Comparison of ENCODE assay signal across 8 cellular contexts in the genomic region with DNA sequence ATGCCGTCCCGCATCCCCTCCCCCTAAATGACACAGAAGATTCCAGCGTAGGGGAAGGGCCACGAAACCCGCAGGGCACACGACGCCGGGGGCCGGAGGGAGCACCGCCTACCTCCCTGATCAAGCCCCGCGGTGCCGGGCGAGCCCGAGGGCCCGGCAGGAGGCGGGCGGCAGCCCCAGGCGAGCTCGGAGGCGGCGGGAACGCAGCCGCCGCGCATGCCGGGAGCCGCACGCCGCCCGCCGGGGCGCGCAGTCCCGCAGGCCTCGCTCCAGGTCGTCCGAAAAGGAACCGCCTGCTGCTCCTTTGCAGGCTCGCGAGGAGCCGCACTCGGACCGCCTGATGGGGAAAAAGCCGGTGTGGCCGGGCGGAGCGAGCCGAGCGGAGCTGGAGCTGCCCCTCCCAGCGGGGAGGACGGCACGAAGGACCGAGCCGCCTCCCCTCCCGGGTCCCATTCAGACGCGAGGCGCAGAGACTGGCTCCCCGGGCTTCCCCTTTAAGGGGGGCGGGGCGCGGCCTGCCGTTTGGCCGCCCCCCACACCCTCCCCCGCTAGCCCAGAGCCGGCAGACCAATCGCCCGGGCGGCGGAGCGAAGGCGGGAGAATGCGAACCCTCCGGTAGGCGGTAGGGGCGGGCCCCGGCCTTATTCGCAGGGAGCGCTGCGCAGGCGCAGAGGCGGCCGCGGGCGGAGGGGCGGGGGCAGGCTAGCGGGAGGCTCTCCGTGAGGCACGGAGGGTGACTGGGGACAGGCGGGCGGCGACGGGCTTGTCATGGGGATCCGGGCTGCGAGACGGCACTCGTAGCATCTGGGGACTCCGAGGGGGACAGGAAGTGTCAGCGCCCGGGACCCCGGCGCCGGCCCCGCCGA. TPM values are rescaled to one million over a fixed set of nuclear protein-coding genes. Genes with fewer than 3 reads are reported as not detected.
DNase-seq lines count a peak whose midpoint lies in the region; ATAC-seq and TF ChIP-seq lines count a peak whose summit lies in the region.

No MANE protein-coding gene starts in this region.

- H3K4me3 ChIP-seq in BLaER1 (peak overlapping the region; percentile 92), coronary artery (peak overlapping the region; percentile 98)

- H3K27me3 ChIP-seq in BLaER1, result no peaks in the 10 kb centered on the region

- peaks cover 25% of the 10 kb centered on the region for H3K4me1 Mint-ChIP-seq in activated CD4-positive, alpha-beta T cell treated with anti-CD3 and anti-CD28 coated beads, Interleukin-2, amount 10 ng/mL, durations not matched to agents 24 days and 14 days

- no peaks in the 10 kb centered on the region for H3K27me3 Mint-ChIP-seq in activated CD4-positive, alpha-beta T cell treated with anti-CD3 and anti-CD28 coated beads, Interleukin-2, amount 10 ng/mL, durations not matched to agents 24 days and 14 days

- H3K9ac ChIP-seq in BLaER1, result peak overlapping the region; percentile 87

- H3K27ac Mint-ChIP-seq in activated CD4-positive, alpha-beta T cell treated with anti-CD3 and anti-CD28 coated beads, Interleukin-2, amount 10 ng/mL, durations not matched to agents 24 days and 14 days, result peak overlapping the region; percentile 95

- peak overlapping the region; percentile 82 for H3K4me2 ChIP-seq in BLaER1

- intact Hi-C loops in activated CD4-positive, alpha-beta T cell treated with anti-CD3 and anti-CD28 coated beads, Interleukin-2, amount 10 ng/mL, durations not matched to agents 24 days and 14 days (cut with micrococcal nuclease), result loop anchor here (1.0 to 10.0 kb wide), 10 partner anchors 60 to 1921 kb away; partner anchors contain the start of genes ACSL1, CDKN2AIP, CENPU and CFAP97

- H3K36me3 ChIP-seq in BLaER1, result no peaks in the 10 kb centered on the region

- no peaks in the 10 kb centered on the region for H3K9me3 ChIP-seq in BLaER1

- H3K4me1 ChIP-seq in BLaER1, result peaks cover 31% of the 10 kb centered on the region

- no peaks in the 10 kb centered on the region for H3K36me3 Mint-ChIP-seq in activated CD4-positive, alpha-beta T cell treated with anti-CD3 and anti-CD28 coated beads, Interleukin-2, amount 10 ng/mL, durations not matched to agents 24 days and 14 days (ENCODE audit: low read depth)

- DNase-seq in GM19240 (ENCODE audit: insufficient read length, low spot score) (peak; percentile 57), NCI-H524 treated with DMSO at 0.1 percent for 48 hours (lab: John Stamatoyannopoulos, UW) (peak; percentile 54), coronary artery (ENCODE audit: low spot score) (peak; percentile 99), left lobe of liver (ENCODE audit: low spot score) (peak; percentile 99)
- peak; percentile 100 for DNase-seq in activated CD4-positive, alpha-beta T cell treated with anti-CD3 and anti-CD28 coated beads, Interleukin-2, amount 10 ng/mL, durations not matched to agents 24 days and 14 days
- peak; percentile 99 for DNase-seq in stimulated activated CD4-positive, alpha-beta T cell treated with anti-CD3 and anti-CD28 coated beads, Interleukin-2, amount 100 ng/mL, for 4 hours (ENCODE audit: low read depth)

- H3K4me3 Mint-ChIP-seq in activated CD4-positive, alpha-beta T cell treated with anti-CD3 and anti-CD28 coated beads, Interleukin-2, amount 10 ng/mL, durations not matched to agents 24 days and 14 days, result peak overlapping the region; percentile 90

- no peak for TF ChIP-seq CTCF in coronary artery (IDR thresholded peaks at IDR 0.05)

- H4K20me1 ChIP-seq in BLaER1, result peaks cover 13% of the 10 kb centered on the region; the same call in 1 of the 2 replicates

- ATAC-seq in HG03460 (IDR thresholded peaks at IDR 0.05; ENCODE audit: unreplicated experiment), result peak; percentile 65
- peak; percentile 83 for ATAC-seq in left lobe of liver

- no peaks in the 10 kb centered on the region for H3K9me3 Mint-ChIP-seq in activated CD4-positive, alpha-beta T cell treated with anti-CD3 and anti-CD28 coated beads, Interleukin-2, amount 10 ng/mL, durations not matched to agents 24 days and 14 days

- H3K27ac ChIP-seq in BLaER1 (peak overlapping the region; percentile 86), coronary artery (peak overlapping the region; percentile 96 to 98)

RNA-seq across cellular contexts. Expression of gene ING2, which starts 0.6 kb away (rescaled TPM):
- 12.4 and 13.5 TPM in 2 replicates for total RNA-seq in activated CD4-positive, alpha-beta T cell treated with anti-CD3 and anti-CD28 coated beads, Interleukin-2, amount 10 ng/mL, durations not matched to agents 24 days and 14 days
- 5.0 TPM for total RNA-seq in left lobe of liver

RNA-seq across cellular contexts. Expression of gene CDKN2AIP, which starts 59.9 kb away (rescaled TPM):
- 22.7 and 23.1 TPM in 2 replicates for total RNA-seq in activated CD4-positive, alpha-beta T cell treated with anti-CD3 and anti-CD28 coated beads, Interleukin-2, amount 10 ng/mL, durations not matched to agents 24 days and 14 days
- 6.8 TPM for total RNA-seq in left lobe of liver

Comparison
In these comparisons a context has a peak if more than half of its experiments do, and no peak if none do; other contexts are left out.
1. Peak in every context shown above with its lines: DNase-seq, ATAC-seq, H3K4me3 ChIP-seq and H3K27ac ChIP-seq.